8 cellular contexts compared by ENCODE assay signal in the genomic region with DNA sequence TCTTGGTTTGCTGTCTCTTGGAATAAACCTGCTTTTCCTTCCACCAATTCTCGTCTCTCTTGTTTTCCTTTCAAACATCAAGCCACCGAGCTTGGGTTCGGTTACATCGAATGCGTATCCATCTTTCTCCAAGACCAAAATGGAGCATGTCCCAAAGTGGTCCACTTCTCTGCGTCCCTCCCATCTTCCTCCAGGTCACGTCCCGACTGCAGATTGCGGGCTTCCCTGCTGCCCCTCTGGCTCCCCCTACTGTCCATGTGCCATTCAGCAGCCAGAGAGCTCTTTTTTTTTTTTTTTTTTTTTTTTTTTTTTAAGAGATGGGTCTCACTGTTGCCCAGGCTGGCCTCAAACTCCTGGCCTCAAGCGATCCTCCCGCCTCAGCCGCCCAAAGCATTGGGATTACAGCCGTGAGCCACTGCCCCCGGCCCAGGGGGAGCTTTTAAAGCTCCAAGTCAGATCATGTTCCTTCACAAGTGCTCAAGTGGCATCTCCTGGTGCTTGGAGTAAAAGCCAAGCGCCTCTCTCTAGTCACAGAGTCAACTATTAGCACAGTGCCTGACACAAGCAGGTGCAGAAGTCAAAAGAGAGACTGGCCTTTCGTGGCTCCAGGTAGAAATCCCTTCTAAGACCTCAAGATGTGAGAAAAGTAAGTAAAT. TPM values are rescaled to one million over a fixed set of nuclear protein-coding genes. Genes with fewer than 3 reads are reported as not detected.
DNase-seq lines count a peak whose midpoint lies in the region; ATAC-seq and TF ChIP-seq lines count a peak whose summit lies in the region.

No MANE protein-coding gene starts in this region.

- in situ Hi-C loops in Panc1 (cut with HindIII; ENCODE audit: low pct_unique_long_range_greater_than_20kb, low sequenced_read_pairs), result no loop called here

- peak; percentile 79 for ATAC-seq in HCT116
- ATAC-seq in Panc1, result peak; percentile 69; the same call in 1 of the 2 replicates
- ATAC-seq in activated T-cell treated with anti-CD3 and anti-CD28 coated beads, Interleukin-2, amount 50 U/mL, for 72 hours (replicated peaks in 1 of 2), result peak in 1 of 2 donors; percentile 34
- ATAC-seq in upper lobe of left lung (ENCODE audit: low FRiP score in 2 of 2), result peak in 1 of 2 donors; percentile 67
- ATAC-seq in GM18909 (IDR thresholded peaks at IDR 0.05; ENCODE audit: poor library complexity, unreplicated experiment), result no peak

- RAD21 ChIA-PET in HCT116 (lab: Charles Lee; ENCODE audit: low non-redundant PET in 1 of 2, low total read pairs in 2 of 2, uncharacterized antibody in 2 of 2, unreplicated experiment in 2 of 2), result interaction anchor here (0.6 to 1.5 kb wide), 5 partner anchors 40 to 240 kb away, joined by 3 to 5 read pairs (median 4); no protein-coding TSS in a partner anchor

- POLR2A ChIA-PET in HCT116 (lab: Charles Lee) (interaction anchor here (0.6 kb wide), 2 partner anchors 20 to 1061 kb away, joined by 3 read pairs; no protein-coding TSS in a partner anchor), Panc1 (lab: Charles Lee) (interaction anchor here (0.6 kb wide), 5 partner anchors 19 to 1039 kb away, joined by 3 to 8 read pairs (median 6); a partner anchor contains a TSS)

- H3K4me1 ChIP-seq in HCT116 (ENCODE audit: control insufficient read depth in 1 of 2, insufficient read depth in 2 of 2, low read length in 2 of 2), result peaks cover 0 to 15% of the 10 kb centered on the region in 2 experiments; a peak in 3 of 4 replicates
- no peaks in the 10 kb centered on the region for H3K4me1 ChIP-seq in Panc1 (ENCODE audit: control insufficient read depth, insufficient read depth, low read length)
- no peaks in the 10 kb centered on the region for H3K4me1 ChIP-seq in parathyroid adenoma
- H3K4me1 ChIP-seq in upper lobe of left lung, result no peaks in the 10 kb centered on the region

- peak overlapping the region; percentile 98 for H2AFZ ChIP-seq in HCT116 (ENCODE audit: low read depth, low read length, poor library complexity, severe bottlenecking)
- peak overlapping the region; percentile 50 for H2AFZ ChIP-seq in parathyroid adenoma

- H3K27me3 Mint-ChIP-seq in activated T-cell treated with anti-CD3 and anti-CD28 coated beads, Interleukin-2, amount 50 U/mL, for 72 hours (ENCODE audit: low read depth), result peaks cover 34% of the 10 kb centered on the region

- H3K27ac ChIP-seq in HCT116 (ENCODE audit: low read depth, low read length) (no peak overlapping the region), Panc1 (ENCODE audit: low read length) (no peak overlapping the region), parathyroid adenoma (no peak overlapping the region), upper lobe of left lung (no peak overlapping the region)

- no peaks in the 10 kb centered on the region for H3K9me3 ChIP-seq in HCT116 (ENCODE audit: control insufficient read depth in 1 of 2, insufficient read depth in 1 of 2, low read depth in 1 of 2, low read length in 2 of 2)
- no peaks in the 10 kb centered on the region for H3K9me3 ChIP-seq in Panc1 (ENCODE audit: control insufficient read depth, insufficient read depth, low read depth, low read length)
- no peaks in the 10 kb centered on the region for H3K9me3 ChIP-seq in parathyroid adenoma (ENCODE audit: control insufficient read depth, low read length)
- no peaks in the 10 kb centered on the region for H3K9me3 ChIP-seq in upper lobe of left lung

- H3K4me1 Mint-ChIP-seq in activated T-cell treated with anti-CD3 and anti-CD28 coated beads, Interleukin-2, amount 50 U/mL, for 72 hours (ENCODE audit: low read depth), result peaks cover 7% of the 10 kb centered on the region

- H3K9me2 ChIP-seq in HCT116 (ENCODE audit: insufficient read depth), result no peaks in the 10 kb centered on the region

- peak; percentile 80 for TF ChIP-seq RAD21 in HCT116 (IDR thresholded peaks at IDR 0.05; ENCODE audit: low read depth)

- no peaks in the 10 kb centered on the region for H4K20me1 ChIP-seq in HCT116 (ENCODE audit: insufficient read depth)

- DNase-seq in CD1c-positive myeloid dendritic cell (ENCODE audit: extremely low spot score), result peak; percentile 75
- DNase-seq in HCT116 (ENCODE audit: low read depth, low spot score), result peak; percentile 62
- DNase-seq in Panc1 (ENCODE audit: low read depth, low spot score), result peak; percentile 36
- DNase-seq in activated T-cell treated with anti-CD3 and anti-CD28 coated beads, Interleukin-2, amount 50 U/mL, for 72 hours, result peak; percentile 75 to 76
- DNase-seq in fibroblast of the aortic adventitia (ENCODE audit: low read depth), result peak; percentile 73
- DNase-seq in upper lobe of left lung, result peak in 1 of 2 donors; percentile 50

- H3K36me3 ChIP-seq in HCT116 (ENCODE audit: control insufficient read depth in 1 of 2, insufficient read depth in 2 of 2, low read length in 2 of 2), result no peaks in the 10 kb centered on the region
- H3K36me3 ChIP-seq in Panc1 (ENCODE audit: control insufficient read depth, insufficient read depth, low read length), result no peaks in the 10 kb centered on the region
- no peaks in the 10 kb centered on the region for H3K36me3 ChIP-seq in parathyroid adenoma (ENCODE audit: control insufficient read depth, insufficient read depth, low read length)
- no peaks in the 10 kb centered on the region for H3K36me3 ChIP-seq in upper lobe of left lung

- BruUV-seq in HCT116 (replicated peaks; lab: Mats Ljungman, UMichigan) (no TSS peak), Panc1 (replicated peaks; lab: Mats Ljungman, UMichigan) (no TSS peak)

- H3K4me2 ChIP-seq in HCT116 (ENCODE audit: low read length) (peak overlapping the region; percentile 47), parathyroid adenoma (ENCODE audit: low read length) (no peak overlapping the region)

- no peaks in the 10 kb centered on the region for H3K36me3 Mint-ChIP-seq in activated T-cell treated with anti-CD3 and anti-CD28 coated beads, Interleukin-2, amount 50 U/mL, for 72 hours (ENCODE audit: insufficient read depth in 2 of 2)

- no peak overlapping the region for H3K9ac ChIP-seq in HCT116 (ENCODE audit: low read length)
- H3K9ac ChIP-seq in parathyroid adenoma, result no peak overlapping the region

- H3K4me3 Mint-ChIP-seq in activated T-cell treated with anti-CD3 and anti-CD28 coated beads, Interleukin-2, amount 50 U/mL, for 72 hours, result no peak overlapping the region

- no peak for TF ChIP-seq POLR2A in HCT116 (IDR thresholded peaks at IDR 0.05; ENCODE audit: borderline replicate concordance, extremely low read depth, insufficient read depth, insufficient read length)
- no peak for TF ChIP-seq POLR2A in upper lobe of left lung (IDR thresholded peaks at IDR 0.05)

- no peaks in the 10 kb centered on the region for H3K79me2 ChIP-seq in HCT116 (ENCODE audit: insufficient read depth, low read length)
- H3K79me2 ChIP-seq in parathyroid adenoma, result no peaks in the 10 kb centered on the region

- H3K27me3 ChIP-seq in HCT116 (ENCODE audit: insufficient read depth, low read length) (no peaks in the 10 kb centered on the region), Panc1 (ENCODE audit: control insufficient read depth, insufficient read depth, low read length) (no peaks in the 10 kb centered on the region), parathyroid adenoma (ENCODE audit: control insufficient read depth, insufficient read depth, low read length) (no peaks in the 10 kb centered on the region), upper lobe of left lung (no peaks in the 10 kb centered on the region)

- H3K4me3 ChIP-seq in HCT116 (replicated peaks in 1 of 2; ENCODE audit: low read depth in 1 of 2, low read length in 2 of 2) (no peak overlapping the region), Panc1 (ENCODE audit: low read depth in 2 of 2, low read length in 2 of 2) (no peak overlapping the region), fibroblast of the aortic adventitia (ENCODE audit: low read depth, low read length) (no peak overlapping the region), parathyroid adenoma (ENCODE audit: low read depth, low read length) (no peak overlapping the region), upper lobe of left lung (no peak overlapping the region)

- 12 to 17% methylated on average over 11 to 16 of the region's 16 CpGs for WGBS in upper lobe of left lung, 2 donors

- CTCF ChIA-PET in HCT116 (lab: Charles Lee) (interaction anchor here (0.6 to 2.6 kb wide), 27 partner anchors 9 to 1360 kb away, joined by 3 to 29 read pairs (median 5); a partner anchor contains a TSS), Panc1 (lab: Charles Lee) (interaction anchor here (0.5 to 2.5 kb wide), 11 partner anchors 11 to 974 kb away, joined by 3 to 13 read pairs (median 4); no protein-coding TSS in a partner anchor)

- H3K9me3 Mint-ChIP-seq in activated T-cell treated with anti-CD3 and anti-CD28 coated beads, Interleukin-2, amount 50 U/mL, for 72 hours, result no peaks in the 10 kb centered on the region

- intact Hi-C loops in HCT116 (cut with micrococcal nuclease), result loop anchor here (1.0 kb wide), 1 partner anchor 66 kb away; no protein-coding TSS in a partner anchor
- intact Hi-C loops in Panc1 (cut with micrococcal nuclease; ENCODE audit: unreplicated experiment), result no loop called here

- TF ChIP-seq CTCF in HCT116 (IDR thresholded peaks at IDR 0.05 in 2 of 3, conservative IDR thresholded peaks at IDR 0.05 in 1 of 3; ENCODE audit: borderline replicate concordance in 1 of 3, insufficient read depth in 1 of 3, low read depth in 2 of 3, low read length in 2 of 3) (peak; percentile 84 to 95 (median 91)), Panc1 (IDR thresholded peaks at IDR 0.05) (peak; percentile 91), fibroblast of the aortic adventitia (IDR thresholded peaks at IDR 0.05; ENCODE audit: insufficient read depth, low read length) (peak; percentile 96), parathyroid adenoma (IDR thresholded peaks at IDR 0.05) (peak; percentile 80), upper lobe of left lung (IDR thresholded peaks at IDR 0.05) (peak in 5 of 6 experiments; percentile 27 to 49 (median 33))

- TF ChIP-seq EP300 in upper lobe of left lung (IDR thresholded peaks at IDR 0.05), result no peak

- H3K27ac Mint-ChIP-seq in activated T-cell treated with anti-CD3 and anti-CD28 coated beads, Interleukin-2, amount 50 U/mL, for 72 hours, result no peak overlapping the region

TF ChIP-seq in HCT116, 20 proteins besides CTCF, POLR2A, EP300 and RAD21 (continues in another document):
- TF ChIP-seq TCF7L2 (IDR thresholded peaks at IDR 0.05; ENCODE audit: borderline replicate concordance, extremely low read depth, insufficient read depth, insufficient read length), result no peak

RNA-seq across cellular contexts. Expression of a gene that starts 10.0 kb away (rescaled TPM):
- 0.15 TPM for total RNA-seq in HCT116 (2021; ENCODE audit: unreplicated experiment)
- 0.01 and 0.05 TPM in 2 replicates for polyA plus RNA-seq in HCT116 (2012)
- 0.18 TPM for total RNA-seq in Panc1 (2021; ENCODE audit: unreplicated experiment)
- polyA plus RNA-seq in Panc1 (2012; ENCODE audit: insufficient read length), result 0.10 TPM
- 1 to 10 TPM; 1.1 to 5.0 TPM for total RNA-seq in activated T-cell treated with anti-CD3 and anti-CD28 coated beads, Interleukin-2, amount 50 U/mL, for 72 hours
- total RNA-seq in fibroblast of the aortic adventitia (ENCODE audit: low replicate concordance), result 4.1 and 5.2 TPM in 2 replicates
- total RNA-seq in upper lobe of left lung, result 10 to 100 TPM in 3 of 6 donors, 1 to 10 TPM in 3; 1.3 to 31.4 (median 11.2) TPM

RNA-seq across cellular contexts. Expression of a gene that starts 13.0 kb away (rescaled TPM):
- total RNA-seq in HCT116 (2021; ENCODE audit: unreplicated experiment) (not detected), Panc1 (2021; ENCODE audit: unreplicated experiment) (not detected), fibroblast of the aortic adventitia (ENCODE audit: low replicate concordance) (not detected in 2 replicates), upper lobe of left lung (not detected)
- polyA plus RNA-seq in HCT116 (2012), result not detected in 2 replicates
- not detected for polyA plus RNA-seq in Panc1 (2012; ENCODE audit: insufficient read length)
- not detected for total RNA-seq in activated T-cell treated with anti-CD3 and anti-CD28 coated beads, Interleukin-2, amount 50 U/mL, for 72 hours

Comparison
In these comparisons a context has a peak if more than half of its experiments do, and no peak if none do; other contexts are left out.
1. CTCF ChIP-seq: peak in every context shown above with its lines; median percentile 96 in fibroblast of the aortic adventitia; 91 in HCT116; 91 in Panc1; 80 in parathyroid adenoma; 33 in upper lobe of left lung.